Comparison of ENCODE assay signal across 6 cellular contexts in the genomic region with DNA sequence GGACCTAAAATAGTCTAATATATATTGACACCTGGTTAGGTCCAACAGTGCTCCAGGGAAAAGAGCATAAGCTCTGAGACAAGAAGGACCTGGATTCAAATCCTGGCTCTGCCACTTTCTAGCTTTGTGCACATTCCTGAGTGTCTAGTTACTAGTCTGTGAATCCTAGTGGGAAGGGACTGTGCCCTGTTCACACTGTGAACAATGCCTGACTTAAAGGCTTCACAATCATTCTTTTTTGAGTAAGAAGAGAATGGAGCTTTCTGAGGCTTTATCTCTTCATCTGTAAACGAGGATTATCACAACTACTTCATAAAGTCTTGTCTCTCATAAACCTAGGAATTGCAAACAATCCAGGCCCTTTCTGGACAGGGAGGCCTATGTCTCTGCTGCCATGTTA.
"Had no signal": no experiment of that assay in that cellular context is flagged by ENCODE, and none has a peak within 500 bp of the region (broad histone marks: within the 10 kb centered on the region; RNA-seq: fewer than 3 reads in every experiment).

No MANE protein-coding gene starts in this region.

- ATAC-seq: K562 had no signal

- H3K4me3 ChIP-seq: GM23338, K562 had no signal

- H3K4me3 Mint-ChIP-seq: GM23338, H9 had no signal

- DNase-seq: H9, IMR-90, KG1 had no signal

- H3K27ac ChIP-seq: HL-60 had no signal

- H3K4me2 ChIP-seq: GM23338 had no signal

- H2AFZ ChIP-seq: GM23338 had no signal

- H3K27ac Mint-ChIP-seq: GM23338, H9 had no signal
